In genomic region chr17:46024590-46024989, GRCh38 we compare ENCODE assay signal across 24 cellular contexts. TPM values are rescaled to one million over a fixed set of nuclear protein-coding genes. Genes with fewer than 3 reads are reported as not detected.
"Had no signal": no experiment of that assay in that cellular context is flagged by ENCODE, and none has a peak within 500 bp of the region (broad histone marks: within the 10 kb centered on the region; RNA-seq: fewer than 3 reads in every experiment).

No MANE protein-coding gene starts in this region.

- H3K27me3 Mint-ChIP-seq: activated CD4-positive, alpha-beta memory T cell treated with anti-CD3 and anti-CD28 coated beads, Interleukin-2, amount 10 ng/mL, durations not matched to agents 7 days and 5 days had no signal

- DNase-seq: activated CD4-positive, alpha-beta memory T cell treated with anti-CD3 and anti-CD28 coated beads, Interleukin-2, amount 10 ng/mL, durations not matched to agents 7 days and 5 days; activated CD4-positive, alpha-beta T cell treated with anti-CD3 and anti-CD28 coated beads for 48 hours; activated CD4-positive, CD25-positive, alpha-beta regulatory T cell; activated naive CD4-positive, alpha-beta T cell treated with anti-CD3 and anti-CD28 coated beads, Interleukin-2, amount 50 U/mL, for 16 hours; activated T-cell treated with anti-CD3 and anti-CD28 coated beads, Interleukin-2, amount 50 U/mL, for 4 hours; effector memory CD4-positive, alpha-beta T cell; left colon; lower lobe of right lung; psoas muscle; right cardiac atrium; SK-N-SH; stimulated activated CD4-positive, alpha-beta T cell treated with anti-CD3 and anti-CD28 coated beads, Interleukin-15, amount 100 ng/mL, for 24 hours; stimulated activated CD4-positive, alpha-beta T cell treated with anti-CD3 and anti-CD28 coated beads, Interleukin-2, amount 100 ng/mL, for 48 hours; T-helper 1 cell; T1000 had no signal

- ATAC-seq: left colon, lower lobe of right lung, right cardiac atrium had no signal

- H3K9me3 Mint-ChIP-seq: activated CD4-positive, alpha-beta memory T cell treated with anti-CD3 and anti-CD28 coated beads, Interleukin-2, amount 10 ng/mL, durations not matched to agents 7 days and 5 days; activated T-cell treated with anti-CD3 and anti-CD28 coated beads, Interleukin-2, amount 50 U/mL, for 4 hours had no signal

- H3K4me3 ChIP-seq: lower lobe of right lung, psoas muscle, skin epidermis had no signal

- H3K4me3 Mint-ChIP-seq: activated CD4-positive, alpha-beta memory T cell treated with anti-CD3 and anti-CD28 coated beads, Interleukin-2, amount 10 ng/mL, durations not matched to agents 7 days and 5 days; activated T-cell treated with anti-CD3 and anti-CD28 coated beads, Interleukin-2, amount 50 U/mL, for 4 hours had no signal

- H3K27ac Mint-ChIP-seq: activated CD4-positive, alpha-beta memory T cell treated with anti-CD3 and anti-CD28 coated beads, Interleukin-2, amount 10 ng/mL, durations not matched to agents 7 days and 5 days had no signal

RNA-seq across cellular contexts. Expression of gene STH, which starts 25.5 kb away (rescaled TPM):
- total RNA-seq: activated CD4-positive, alpha-beta memory T cell treated with anti-CD3 and anti-CD28 coated beads, Interleukin-2, amount 10 ng/mL, durations not matched to agents 7 days and 5 days; activated T-cell treated with anti-CD3 and anti-CD28 coated beads, Interleukin-2, amount 50 U/mL, for 4 hours; astrocyte; bronchial epithelial cell; fibroblast of villous mesenchyme; left colon; lower lobe of right lung; osteocyte; right cardiac atrium; ureter had no signal
- polyA plus RNA-seq: adipose tissue, neural cell, right cardiac atrium, SK-N-SH, thymus had no signal
